ENCODE assay signal across 12 cellular contexts in genomic region chr1:21919520-21919919, GRCh38. TPM values are rescaled to one million over a fixed set of nuclear protein-coding genes. Genes with fewer than 3 reads are reported as not detected.
DNase-seq lines count a peak whose midpoint lies in the region; ATAC-seq, FAIRE-seq and TF ChIP-seq lines count a peak whose summit lies in the region.
"Had no signal": no experiment of that assay in that cellular context is flagged by ENCODE, and none has a peak within 500 bp of the region (broad histone marks: within the 10 kb centered on the region; RNA-seq: fewer than 3 reads in every experiment).

No MANE protein-coding gene starts in this region.

- TF ChIP-seq CTCF in gastroesophageal sphincter (IDR thresholded peaks at IDR 0.05) = no peak

- H3K9me3 ChIP-seq in gastroesophageal sphincter (no peaks in the 10 kb centered on the region), stomach smooth muscle (ENCODE audit: control insufficient read depth in 2 of 2, low read length in 2 of 2) (no peaks in the 10 kb centered on the region)

- H3K27ac ChIP-seq in gastroesophageal sphincter (peak overlapping the region; percentile 95 to 98 (median 96)), stomach smooth muscle (ENCODE audit: low read length) (peak overlapping the region; percentile 95)

- H3K4me3 Mint-ChIP-seq in activated T-helper 17 cell treated with anti-CD3 and anti-CD28 coated beads, Interleukin-2, amount 50 U/mL, for 72 hours = no peak overlapping the region

- no peak overlapping the region for H3K4me3 ChIP-seq in gastroesophageal sphincter
- no peak overlapping the region for H3K4me3 ChIP-seq in stomach smooth muscle (ENCODE audit: low read length in 2 of 2)

- FAIRE-seq in H54 (lab: Jason Lieb, UNC) = peak; percentile 75
- FAIRE-seq: keratinocyte had no signal

- H3K4me1 ChIP-seq in gastroesophageal sphincter (peaks cover 10 to 100% (median 69%) of the 10 kb centered on the region in 3 donors), stomach smooth muscle (ENCODE audit: control insufficient read depth, insufficient read depth, low read length) (peaks cover 90% of the 10 kb centered on the region)

- no peaks in the 10 kb centered on the region for H3K4me1 Mint-ChIP-seq in activated T-helper 17 cell treated with anti-CD3 and anti-CD28 coated beads, Interleukin-2, amount 50 U/mL, for 72 hours

- no peaks in the 10 kb centered on the region for H3K27me3 ChIP-seq in gastroesophageal sphincter
- no peaks in the 10 kb centered on the region for H3K27me3 ChIP-seq in stomach smooth muscle (ENCODE audit: control insufficient read depth in 1 of 2, insufficient read depth in 2 of 2, low read length in 2 of 2)

- TF ChIP-seq POLR2A in H54 (IDR thresholded peaks at IDR 0.05; ENCODE audit: low read depth, low read length) (no peak), gastroesophageal sphincter (IDR thresholded peaks at IDR 0.05) (no peak)

- TF ChIP-seq EP300 in gastroesophageal sphincter (IDR thresholded peaks at IDR 0.05) = no peak

- no peaks in the 10 kb centered on the region for H3K27me3 Mint-ChIP-seq in activated T-helper 17 cell treated with anti-CD3 and anti-CD28 coated beads, Interleukin-2, amount 50 U/mL, for 72 hours

- no peak overlapping the region for H3K27ac Mint-ChIP-seq in activated T-helper 17 cell treated with anti-CD3 and anti-CD28 coated beads, Interleukin-2, amount 50 U/mL, for 72 hours

- WGBS in gastroesophageal sphincter (ENCODE audit: low coverage in 1 of 2), 2 donors = 29 to 37% methylated on average over 5 to 7 of the region's 7 CpGs

- DNase-seq in H54 (ENCODE audit: insufficient read length, low spot score) (peak; percentile 72), D341Med (ENCODE audit: low spot score) (no peak), GM19238 (ENCODE audit: insufficient read length, low spot score) (no peak), NCI-H146 (lab: John Stamatoyannopoulos, UW) (no peak)
- DNase-seq: activated T-cell treated with anti-CD3 and anti-CD28 coated beads, Interleukin-2, amount 50 U/mL, for 1 hour; NCI-H524 treated with DMSO at 0.1 percent for 48 hours; T-helper 2 cell had no signal

- H3K9me3 Mint-ChIP-seq in activated T-helper 17 cell treated with anti-CD3 and anti-CD28 coated beads, Interleukin-2, amount 50 U/mL, for 72 hours = no peaks in the 10 kb centered on the region

- peak; percentile 37 for ATAC-seq in activated T-helper 17 cell treated with anti-CD3 and anti-CD28 coated beads, Interleukin-2, amount 50 U/mL, for 72 hours (replicated peaks)
- ATAC-seq in gastroesophageal sphincter (no peak), GM21423 (IDR thresholded peaks at IDR 0.05; ENCODE audit: unreplicated experiment) (no peak)

- H3K36me3 Mint-ChIP-seq in activated T-helper 17 cell treated with anti-CD3 and anti-CD28 coated beads, Interleukin-2, amount 50 U/mL, for 72 hours (ENCODE audit: low read depth) = no peaks in the 10 kb centered on the region

- H3K36me3 ChIP-seq in gastroesophageal sphincter (no peaks in the 10 kb centered on the region), stomach smooth muscle (ENCODE audit: control insufficient read depth in 2 of 2, insufficient read depth in 2 of 2, low read length in 2 of 2) (peaks cover 7 to 9% of the 10 kb centered on the region in 2 donors)

- H3K9ac ChIP-seq in stomach smooth muscle (ENCODE audit: low read length in 2 of 2) = peak overlapping the region in 1 of 2 donors; percentile 4

RNA-seq across cellular contexts. Expression of gene HSPG2, which starts 17.6 kb away (rescaled TPM):
- total RNA-seq in activated T-helper 17 cell treated with anti-CD3 and anti-CD28 coated beads, Interleukin-2, amount 50 U/mL, for 72 hours = 10 to 100 TPM in 1 of 2 donors, 1 to 10 TPM in 1; 1.8 to 33.3 TPM
- total RNA-seq in gastroesophageal sphincter = 1,000 to 10,000 TPM in 1 of 4 donors, 100 to 1,000 TPM in 3; 311 to 1,021 (median 351) TPM

RNA-seq across cellular contexts. Expression of gene CELA3B, which starts 57.3 kb away (rescaled TPM):
- total RNA-seq in activated T-helper 17 cell treated with anti-CD3 and anti-CD28 coated beads, Interleukin-2, amount 50 U/mL, for 72 hours = not detected
- not detected for total RNA-seq in gastroesophageal sphincter

Comparison
In these comparisons a context has a peak if more than half of its experiments do, and no peak if none do; other contexts are left out.
1. RNA of gene HSPG2, which starts 17.6 kb away (total RNA-seq): 311 to 1,021 TPM in gastroesophageal sphincter; 1.8 to 33.3 TPM in activated T-helper 17 cell treated with anti-CD3 and anti-CD28 coated beads, Interleukin-2, amount 50 U/mL, for 72 hours; every median in the first group is over 4 times any median in the second.